ENCODE assay signal across 20 cellular contexts in the genomic region with DNA sequence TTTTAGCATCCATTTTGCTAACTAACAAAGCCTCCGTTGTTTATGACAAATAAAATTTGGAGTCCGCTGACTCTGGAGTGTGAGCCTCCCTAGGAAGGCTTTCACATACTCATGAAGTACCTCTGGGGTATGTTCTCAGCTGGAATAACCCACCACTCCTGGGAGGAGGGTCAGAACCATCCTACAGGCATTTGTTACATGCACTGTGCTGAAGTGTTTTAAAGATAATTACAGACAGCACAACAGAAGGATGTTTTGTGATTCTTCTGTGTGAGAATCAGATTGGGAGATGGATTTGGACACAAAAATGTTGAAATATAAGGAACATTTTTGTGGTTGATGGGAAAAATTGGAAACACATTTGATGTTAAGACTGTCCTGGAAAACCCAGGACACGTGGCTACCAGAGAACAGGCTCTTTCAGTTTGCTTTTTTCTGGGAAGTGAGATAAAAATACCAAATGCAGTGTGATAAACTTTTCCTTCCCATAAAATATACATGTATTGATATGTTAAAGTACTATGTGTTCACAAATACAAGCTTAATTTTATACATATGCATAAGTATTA.
DNase-seq lines count a peak whose midpoint lies in the region; ATAC-seq, FAIRE-seq and TF ChIP-seq lines count a peak whose summit lies in the region.
"Had no signal": no experiment of that assay in that cellular context is flagged by ENCODE, and none has a peak within 500 bp of the region (broad histone marks: within the 10 kb centered on the region; RNA-seq: fewer than 3 reads in every experiment).

No MANE protein-coding gene starts in this region.

- TF ChIP-seq POLR2A in H54 (IDR thresholded peaks at IDR 0.05; ENCODE audit: low read depth, low read length): no peak

- H3K27me3 ChIP-seq in BJ (ENCODE audit: control insufficient read depth, insufficient read depth, low read length): no peaks in the 10 kb centered on the region
- H3K27me3 ChIP-seq: brain microvascular endothelial cell, colonic mucosa had no signal

- CTCF ChIA-PET in BJ (lab: Yijun Ruan, JAX): interaction anchor here (0.6 to 1.4 kb wide), 4 partner anchors 13 to 64 kb away, joined by 3 to 8 read pairs (median 3); no protein-coding TSS in a partner anchor

- H3K4me3 ChIP-seq in BJ (ENCODE audit: low read depth, low read length): no peak overlapping the region
- H3K4me3 ChIP-seq: colonic mucosa, GM12878 had no signal

- FAIRE-seq in H54 (lab: Jason Lieb, UNC): peak; percentile 6
- FAIRE-seq: GM12878 had no signal

- no peak for TF ChIP-seq CTCF in BJ (IDR thresholded peaks at IDR 0.05; ENCODE audit: insufficient read depth, low read depth, low read length)

- H3K36me3 ChIP-seq in BJ (ENCODE audit: control insufficient read depth, insufficient read depth, low read length): peaks cover 2% of the 10 kb centered on the region; the same call in 1 of the 2 replicates
- H3K36me3 ChIP-seq: brain microvascular endothelial cell, colonic mucosa had no signal

- ATAC-seq in activated CD4-positive, CD25-positive, alpha-beta regulatory T cell treated with anti-CD3 and anti-CD28 coated beads, Interleukin-2, amount 50 U/mL, for 24 hours: no peak
- no peak for ATAC-seq in HG02981 (IDR thresholded peaks at IDR 0.05; ENCODE audit: unreplicated experiment)
- no peak for ATAC-seq in GM21619 (IDR thresholded peaks at IDR 0.05; ENCODE audit: unreplicated experiment)
- no peak for ATAC-seq in GM18868 (IDR thresholded peaks at IDR 0.05; ENCODE audit: unreplicated experiment)
- ATAC-seq: activated CD4-positive, alpha-beta T cell treated with anti-CD3 and anti-CD28 coated beads for 36 hours; GM12878; T-cell had no signal

- DNase-seq in BJ (ENCODE audit: low read depth) (peak; percentile 51), H54 (ENCODE audit: insufficient read length, low spot score) (no peak), dedifferentiated amniotic fluid mesenchymal stem cell (ENCODE audit: extremely low spot score) (peak; percentile 76), myocyte (ENCODE audit: low read depth) (peak; percentile 18)
- DNase-seq: activated CD4-positive, alpha-beta T cell treated with anti-CD3 and anti-CD28 coated beads for 36 hours; brain microvascular endothelial cell; C1 segment of cervical spinal cord; colonic mucosa; endodermal cell; kidney; naive B cell; NCI-H1105; NCI-H526 treated with DMSO at 0.1 percent for 48 hours; SHP77; T-cell had no signal

- POLR2A ChIA-PET in BJ (lab: Charles Lee): no interaction called here
